10 cellular contexts compared by ENCODE assay signal in the genomic region with DNA sequence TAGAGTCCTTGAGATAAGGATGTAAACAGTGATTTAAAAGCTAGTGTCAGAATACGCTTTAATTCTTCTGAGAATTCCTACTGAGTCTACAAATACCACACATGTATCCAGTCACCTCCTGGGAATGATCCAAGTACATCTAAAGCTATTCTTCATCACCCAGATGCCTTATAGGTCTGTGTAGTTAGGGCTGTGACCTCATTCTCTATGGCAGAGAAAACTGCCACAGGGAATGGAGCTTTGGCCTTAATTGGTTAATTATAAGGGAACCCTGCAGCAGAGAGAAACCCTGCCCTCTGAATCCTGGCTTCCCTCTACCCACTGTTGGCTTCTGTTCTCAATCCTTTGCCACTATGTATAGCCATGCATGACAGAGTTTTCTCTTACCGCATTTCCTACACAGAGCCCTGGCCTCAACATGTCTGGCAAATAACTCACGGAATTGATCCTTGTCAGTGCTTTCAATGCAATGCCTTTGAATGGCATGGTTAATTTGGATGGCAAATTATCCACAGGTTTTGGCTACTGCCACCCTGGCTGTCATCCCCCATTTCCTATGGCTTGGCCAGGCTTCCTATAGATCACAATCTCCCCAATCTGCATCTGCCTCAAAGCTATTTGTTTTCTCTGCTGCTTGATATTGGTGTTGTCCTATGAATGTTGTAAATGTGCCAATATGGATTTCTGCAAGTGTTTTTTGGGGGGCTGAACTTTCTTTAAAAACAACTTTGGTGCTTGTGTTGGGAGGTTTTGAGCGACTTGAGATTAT. TPM values are rescaled to one million over a fixed set of nuclear protein-coding genes. Genes with fewer than 3 reads are reported as not detected.
DNase-seq lines count a peak whose midpoint lies in the region; ATAC-seq and TF ChIP-seq lines count a peak whose summit lies in the region.
"Had no signal": no experiment of that assay in that cellular context is flagged by ENCODE, and none has a peak within 500 bp of the region (broad histone marks: within the 10 kb centered on the region; RNA-seq: fewer than 3 reads in every experiment).

No MANE protein-coding gene starts in this region.

- no peaks in the 10 kb centered on the region for H3K9me3 ChIP-seq in MM.1S (replicated peaks; ENCODE audit: insufficient read depth, low read length)

- H2AFZ ChIP-seq in MM.1S (ENCODE audit: low read length), result no peak overlapping the region

- H3K4me3 ChIP-seq in MM.1S (ENCODE audit: low read length), result no peak overlapping the region

- H3K27ac ChIP-seq in MM.1S (ENCODE audit: low read length), result no peak overlapping the region

- no peaks in the 10 kb centered on the region for H3K9me2 ChIP-seq in MM.1S (replicated peaks; ENCODE audit: insufficient read depth, low read length)

- in situ Hi-C loops in GM13977 (cut with MboI; ENCODE audit: low pct_unique_long_range_greater_than_20kb, low sequenced_read_pairs, unreplicated experiment), result loop anchor here (5.0 kb wide), 1 partner anchor 32 kb away; no protein-coding TSS in a partner anchor

- 0 out of 2 replicates have a peak, but pooled peaks cover 4% of the 10 kb centered on the region for H3K79me2 ChIP-seq in MM.1S (ENCODE audit: low read length)

- no peaks in the 10 kb centered on the region for H4K20me1 ChIP-seq in MM.1S (ENCODE audit: insufficient read depth, low read length)

- H3K9ac ChIP-seq in MM.1S (ENCODE audit: low read length), result no peak overlapping the region

- H3K36me3 ChIP-seq in MM.1S (replicated peaks; ENCODE audit: insufficient read depth, low read length), result no peaks in the 10 kb centered on the region

- peaks cover 38% of the 10 kb centered on the region for H3K4me1 ChIP-seq in MM.1S (ENCODE audit: low read length)

- peaks cover 35% of the 10 kb centered on the region for H3F3A ChIP-seq in MM.1S (ENCODE audit: insufficient read depth, low read length)

- DNase-seq in EL (peak; percentile 88), NCI-H526 treated with DMSO at 0.1 percent for 48 hours (lab: John Stamatoyannopoulos, UW) (peak; percentile 93), dermis blood vessel endothelial cell (peak; percentile 69), renal cortical epithelial cell (ENCODE audit: low read depth) (peak; percentile 94), activated gamma-delta T cell treated with Interleukin-2 at 50 U/mL for 16 hours (no peak), MM.1S (no peak), GM13977 (ENCODE audit: low spot score) (no peak)
- DNase-seq: activated CD4-positive, alpha-beta memory T cell treated with anti-CD3 and anti-CD28 coated beads for 36 hours; natural killer cell had no signal

- ATAC-seq in HG02588 (IDR thresholded peaks at IDR 0.05; ENCODE audit: unreplicated experiment), result no peak
- ATAC-seq: natural killer cell had no signal

- TF ChIP-seq CTCF in MM.1S (IDR thresholded peaks at IDR 0.05; ENCODE audit: low read length), result no peak
- TF ChIP-seq CTCF in GM13977 (IDR thresholded peaks at IDR 0.05; ENCODE audit: extremely low read depth, insufficient read depth, missing control alignments), result no peak

- H3K27me3 ChIP-seq in MM.1S (replicated peaks; ENCODE audit: insufficient read depth, low read length), result no peaks in the 10 kb centered on the region

- H3K4me2 ChIP-seq in MM.1S (ENCODE audit: low read depth, low read length), result no peak overlapping the region

RNA-seq across cellular contexts. Expression of a gene that starts 2.9 kb away (rescaled TPM):
- total RNA-seq in dermis blood vessel endothelial cell (17.7 and 30.8 TPM in 2 replicates), renal cortical epithelial cell (58.9 and 64.7 TPM in 2 replicates)

RNA-seq across cellular contexts. Expression of a gene that starts 21.3 kb away (rescaled TPM):
- total RNA-seq in dermis blood vessel endothelial cell (0.17 and 0.47 TPM in 2 replicates), renal cortical epithelial cell (9.2 and 15.3 TPM in 2 replicates)
- total RNA-seq: activated CD4-positive, alpha-beta memory T cell treated with anti-CD3 and anti-CD28 coated beads for 36 hours; natural killer cell had no signal

RNA-seq across cellular contexts. Expression of a gene that starts 27.5 kb away (rescaled TPM):
- total RNA-seq in dermis blood vessel endothelial cell, result not detected in 2 replicates
- 0.10 and 0.69 TPM in 2 replicates for total RNA-seq in renal cortical epithelial cell
- total RNA-seq: activated CD4-positive, alpha-beta memory T cell treated with anti-CD3 and anti-CD28 coated beads for 36 hours; natural killer cell had no signal

RNA-seq across cellular contexts. Expression of a gene that starts 28.4 kb away (rescaled TPM):
- 1.0 and 1.7 TPM in 2 replicates for total RNA-seq in dermis blood vessel endothelial cell
- total RNA-seq in renal cortical epithelial cell, result 63.0 and 179 TPM in 2 replicates
- total RNA-seq: activated CD4-positive, alpha-beta memory T cell treated with anti-CD3 and anti-CD28 coated beads for 36 hours; natural killer cell had no signal

Comparison
In these comparisons a context has a peak if more than half of its experiments do, and no peak if none do; other contexts are left out.
1. DNase-seq: peak in EL (single experiment), NCI-H526 treated with DMSO at 0.1 percent for 48 hours (single experiment), dermis blood vessel endothelial cell (single experiment) and renal cortical epithelial cell (single experiment); none in activated gamma-delta T cell treated with Interleukin-2 at 50 U/mL for 16 hours (single experiment), MM.1S (single experiment) and GM13977 (single experiment).